8 cellular contexts compared by ENCODE assay signal in the genomic region with DNA sequence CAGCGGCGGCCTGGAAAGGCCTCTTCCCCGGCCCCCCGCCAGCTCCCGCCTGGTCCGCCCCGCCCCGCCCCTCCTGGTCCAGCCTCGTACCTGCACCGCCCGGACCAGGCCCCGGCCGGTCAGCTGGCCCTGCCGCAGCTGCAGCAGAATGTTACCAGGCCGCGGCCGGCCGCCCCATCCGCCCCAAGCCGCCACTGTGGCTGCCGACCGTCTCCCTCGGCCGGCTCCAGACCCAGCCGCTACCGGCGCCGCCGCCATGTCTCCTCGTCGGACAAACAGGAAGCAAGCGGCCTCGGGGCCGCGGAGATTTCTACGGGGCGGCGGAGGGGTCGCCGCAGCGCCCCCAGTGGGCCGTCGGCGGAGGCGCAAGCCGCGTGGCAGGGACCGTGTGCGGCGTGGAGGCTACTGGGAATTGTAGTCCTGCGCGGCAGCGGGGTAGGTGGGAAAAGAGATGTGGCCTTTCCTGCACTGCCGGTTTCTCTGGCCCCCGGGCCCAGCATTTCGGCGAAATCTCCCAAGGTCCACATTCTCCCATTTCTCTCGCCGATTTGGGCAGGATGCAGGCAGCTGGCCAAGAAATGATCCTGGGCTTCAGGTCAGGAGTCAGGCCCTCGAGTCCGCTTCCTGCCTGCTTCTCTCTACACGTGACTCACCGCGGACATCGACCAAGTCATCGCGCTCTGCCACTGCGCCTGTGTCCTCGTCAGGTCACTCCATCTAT. TPM values are rescaled to one million over a fixed set of nuclear protein-coding genes. Genes with fewer than 3 reads are reported as not detected.
DNase-seq lines count a peak whose midpoint lies in the region; ATAC-seq and TF ChIP-seq lines count a peak whose summit lies in the region.

A gene with protein sequence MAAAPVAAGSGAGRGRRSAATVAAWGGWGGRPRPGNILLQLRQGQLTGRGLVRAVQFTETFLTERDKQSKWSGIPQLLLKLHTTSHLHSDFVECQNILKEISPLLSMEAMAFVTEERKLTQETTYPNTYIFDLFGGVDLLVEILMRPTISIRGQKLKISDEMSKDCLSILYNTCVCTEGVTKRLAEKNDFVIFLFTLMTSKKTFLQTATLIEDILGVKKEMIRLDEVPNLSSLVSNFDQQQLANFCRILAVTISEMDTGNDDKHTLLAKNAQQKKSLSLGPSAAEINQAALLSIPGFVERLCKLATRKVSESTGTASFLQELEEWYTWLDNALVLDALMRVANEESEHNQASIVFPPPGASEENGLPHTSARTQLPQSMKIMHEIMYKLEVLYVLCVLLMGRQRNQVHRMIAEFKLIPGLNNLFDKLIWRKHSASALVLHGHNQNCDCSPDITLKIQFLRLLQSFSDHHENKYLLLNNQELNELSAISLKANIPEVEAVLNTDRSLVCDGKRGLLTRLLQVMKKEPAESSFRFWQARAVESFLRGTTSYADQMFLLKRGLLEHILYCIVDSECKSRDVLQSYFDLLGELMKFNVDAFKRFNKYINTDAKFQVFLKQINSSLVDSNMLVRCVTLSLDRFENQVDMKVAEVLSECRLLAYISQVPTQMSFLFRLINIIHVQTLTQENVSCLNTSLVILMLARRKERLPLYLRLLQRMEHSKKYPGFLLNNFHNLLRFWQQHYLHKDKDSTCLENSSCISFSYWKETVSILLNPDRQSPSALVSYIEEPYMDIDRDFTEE (minus strand): TSS at position 284 of the 721 bp plus-strand sequence. CDS start 26 bp downstream, at position 258.

- no peaks in the 10 kb centered on the region for H3K27me3 ChIP-seq in HUES48 (ENCODE audit: control insufficient read depth, insufficient read depth, low read length)
- H3K27me3 ChIP-seq in OCI-LY3 (ENCODE audit: low read depth, low read length), result no peaks in the 10 kb centered on the region
- H3K27me3 ChIP-seq in mucosa of rectum (ENCODE audit: control insufficient read depth in 2 of 2, insufficient read depth in 2 of 2, low read length in 2 of 2), result no peaks in the 10 kb centered on the region

- peak within 1 kb of the TSS; percentile 82 for H2AFZ ChIP-seq in OCI-LY3 (ENCODE audit: low read depth, low read length)

- ATAC-seq in GM21390 (IDR thresholded peaks at IDR 0.05; ENCODE audit: unreplicated experiment), result peak; percentile 95

- H4K20me1 ChIP-seq in OCI-LY3 (ENCODE audit: insufficient read depth, low read length), result peaks cover 27% of the 10 kb centered on the region

- H3K36me3 ChIP-seq in HUES48 (ENCODE audit: control insufficient read depth, insufficient read depth, low read length), result peaks cover 14% of the 10 kb centered on the region
- peaks cover 2% of the 10 kb centered on the region for H3K36me3 ChIP-seq in OCI-LY3 (replicated peaks; ENCODE audit: low read depth, low read length)
- H3K36me3 ChIP-seq in mucosa of rectum (ENCODE audit: control insufficient read depth in 2 of 2, insufficient read depth in 2 of 2, low read length in 2 of 2), result peaks cover 0 to 2% of the 10 kb centered on the region in 2 donors

- peak within 1 kb of the TSS; percentile 90 for H3K9ac ChIP-seq in HUES48 (ENCODE audit: low read depth, low read length)
- peak within 1 kb of the TSS; percentile 79 for H3K9ac ChIP-seq in OCI-LY3 (ENCODE audit: low read length)
- H3K9ac ChIP-seq in mucosa of rectum (ENCODE audit: low read depth in 1 of 2, low read length in 2 of 2), result peak within 1 kb of the TSS; percentile 87 to 91

- H3K9me3 ChIP-seq in HUES48 (ENCODE audit: control insufficient read depth, insufficient read depth, low read length) (no peaks in the 10 kb centered on the region), OCI-LY3 (ENCODE audit: insufficient read depth, low read length) (no peaks in the 10 kb centered on the region), mucosa of rectum (ENCODE audit: control insufficient read depth in 2 of 2, low read length in 2 of 2) (no peaks in the 10 kb centered on the region)

- TF ChIP-seq CTCF in OCI-LY3 (IDR thresholded peaks at IDR 0.05; ENCODE audit: low read depth, low read length) (peak; percentile 91), epithelial cell of proximal tubule (conservative IDR thresholded peaks at IDR 0.05; ENCODE audit: low read depth, low read length) (peak; percentile 92)

- H3K4me2 ChIP-seq in OCI-LY3 (ENCODE audit: low read length), result peak within 1 kb of the TSS; percentile 99

- H3K79me2 ChIP-seq in OCI-LY3 (ENCODE audit: low read length), result peaks cover 47% of the 10 kb centered on the region

- H3K27ac ChIP-seq in HUES48 (ENCODE audit: low read depth, low read length) (peak within 1 kb of the TSS; percentile 92), OCI-LY3 (ENCODE audit: low read length) (peak within 1 kb of the TSS; percentile 37), mucosa of rectum (ENCODE audit: low read depth in 2 of 2, low read length in 2 of 2) (peak within 1 kb of the TSS; percentile 87 to 89)

- H3K4me3 ChIP-seq in HUES48 (ENCODE audit: low read depth, low read length) (peak within 1 kb of the TSS; percentile 94), OCI-LY3 (ENCODE audit: low read length) (peak within 1 kb of the TSS; percentile 88), epithelial cell of proximal tubule (ENCODE audit: low read depth, low read length) (peak within 1 kb of the TSS; percentile 95), mucosa of rectum (ENCODE audit: low read length in 2 of 2) (peak within 1 kb of the TSS; percentile 83 to 92)

- DNase-seq in DMS114 treated with DMSO at 0.1 percent for 48 hours (lab: John Stamatoyannopoulos, UW; ENCODE audit: unreplicated experiment) (peak; percentile 69), activated T-cell treated with anti-CD3 and anti-CD28 coated beads for 4 hours (peak; percentile 79), epithelial cell of proximal tubule (ENCODE audit: low read depth) (peak; percentile 20)
- DNase-seq in stimulated activated CD8-positive, alpha-beta memory T cell treated with anti-CD3 and anti-CD28 coated beads, Interleukin-7, amount 100 ng/mL, for 1 hour (ENCODE audit: low read depth in 2 of 2), result peak; percentile 76 to 79

- peaks cover 21% of the 10 kb centered on the region for H3K4me1 ChIP-seq in HUES48 (ENCODE audit: control insufficient read depth, insufficient read depth, low read length)
- H3K4me1 ChIP-seq in OCI-LY3 (ENCODE audit: low read length), result peaks cover 16% of the 10 kb centered on the region
- H3K4me1 ChIP-seq in mucosa of rectum (ENCODE audit: control insufficient read depth in 2 of 2, insufficient read depth in 2 of 2, low read length in 2 of 2), result peaks cover 15 to 17% of the 10 kb centered on the region in 2 donors

RNA-seq across cellular contexts. Expression of the gene that starts here (rescaled TPM):
- total RNA-seq in epithelial cell of proximal tubule, result 58.6 and 82.2 TPM in 2 replicates

Comparison
In these comparisons a context has a peak if more than half of its experiments do, and no peak if none do; other contexts are left out.
1. Peak in every context shown above with its lines: DNase-seq, ATAC-seq, H3K4me3 ChIP-seq and H3K27ac ChIP-seq.
2. DNase-seq: peak in every context shown above with its lines; median percentile 79 in activated T-cell treated with anti-CD3 and anti-CD28 coated beads for 4 hours; 78 in stimulated activated CD8-positive, alpha-beta memory T cell treated with anti-CD3 and anti-CD28 coated beads, Interleukin-7, amount 100 ng/mL, for 1 hour; 69 in DMS114 treated with DMSO at 0.1 percent for 48 hours; 20 in epithelial cell of proximal tubule.
3. H3K27ac ChIP-seq: peak in every context shown above with its lines; median percentile 92 in HUES48; 88 in mucosa of rectum; 37 in OCI-LY3.